19 cellular contexts compared by ENCODE assay signal in the genomic region with DNA sequence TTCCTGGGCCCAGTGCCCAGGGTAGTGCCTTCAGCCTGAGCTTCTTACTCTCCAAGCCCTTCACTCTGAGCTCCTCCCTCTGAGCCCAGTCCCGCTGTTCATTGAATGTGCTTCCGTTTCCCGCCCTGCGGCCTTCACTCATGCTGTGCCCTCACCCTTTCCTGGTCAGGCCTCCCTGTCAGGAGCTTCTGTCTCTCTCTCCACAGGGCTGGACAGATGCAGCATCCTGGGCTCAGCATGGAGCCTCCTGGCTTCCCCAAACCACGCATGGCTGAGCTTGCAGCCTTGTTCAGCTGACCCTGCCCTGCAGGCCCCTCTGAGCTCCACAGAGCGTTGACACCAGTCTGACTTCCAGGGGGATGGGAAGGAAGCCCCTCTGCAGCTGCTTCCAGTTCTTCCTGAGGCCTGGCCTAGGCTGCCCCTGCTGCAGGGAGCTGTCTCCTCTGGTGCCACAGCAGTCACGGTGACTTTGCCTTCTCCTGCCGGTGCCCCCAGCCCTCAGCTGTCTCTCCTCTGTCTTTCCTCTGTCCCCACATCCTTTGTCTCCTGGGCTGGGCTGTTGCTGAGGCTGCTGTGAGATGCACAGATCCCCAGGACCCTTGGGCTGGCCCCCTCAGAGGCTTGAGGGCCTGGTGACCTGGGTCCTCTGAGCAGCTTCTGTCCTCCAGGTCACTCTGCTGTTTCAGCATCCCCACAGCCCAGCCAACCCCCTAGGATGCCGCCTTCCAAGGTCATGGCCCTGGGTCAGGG. TPM values are rescaled to one million over a fixed set of nuclear protein-coding genes. Genes with fewer than 3 reads are reported as not detected.
DNase-seq lines count a peak whose midpoint lies in the region; ATAC-seq and TF ChIP-seq lines count a peak whose summit lies in the region.
"Had no signal": no experiment of that assay in that cellular context is flagged by ENCODE, and none has a peak within 500 bp of the region (broad histone marks: within the 10 kb centered on the region; RNA-seq: fewer than 3 reads in every experiment).

No MANE protein-coding gene starts in this region.

- H3K27ac ChIP-seq in ectodermal cell (ENCODE audit: insufficient read depth, low read depth, low read length, poor library complexity, severe bottlenecking) = peak overlapping the region; percentile 36
- H3K27ac ChIP-seq: cardiac muscle cell had no signal

- TF ChIP-seq CTCF in natural killer cell (IDR thresholded peaks at IDR 0.05) = no peak

- peaks cover 0 to 7% of the 10 kb centered on the region in 2 donors for H3K4me1 Mint-ChIP-seq in natural killer cell treated with Interleukin-12 subunit alpha and Interleukin-12 subunit beta and Interleukin-15 and Interleukin-18, amount 100 ng/mL, for 72 hours (ENCODE audit: low read depth in 2 of 2)
- H3K4me1 Mint-ChIP-seq in natural killer cell = no peaks in the 10 kb centered on the region
- H3K4me1 Mint-ChIP-seq in activated CD4-positive, alpha-beta memory T cell treated with anti-CD3 and anti-CD28 coated beads, Interleukin-2, amount 10 ng/mL, durations not matched to agents 7 days and 5 days = no peaks in the 10 kb centered on the region
- H3K4me1 Mint-ChIP-seq: activated naive CD8-positive, alpha-beta T cell treated with anti-CD3 and anti-CD28 coated beads, Interleukin-2, amount 10 ng/mL, durations not matched to agents 7 days and 5 days had no signal

- DNase-seq in natural killer cell treated with Interleukin-12 subunit alpha and Interleukin-12 subunit beta and Interleukin-15 and Interleukin-18, amount 100 ng/mL, for 72 hours (ENCODE audit: low spot score) = peak; percentile 44
- no peak for DNase-seq in natural killer cell
- DNase-seq in NCI-H2196 treated with DMSO at 0.1 percent for 48 hours (lab: John Stamatoyannopoulos, UW; ENCODE audit: unreplicated experiment) = peak; percentile 96
- DNase-seq in activated CD8-positive, alpha-beta memory T cell treated with anti-CD3 and anti-CD28 coated beads, Interleukin-2, amount 50 U/mL, for 48 hours = no peak
- DNase-seq in activated CD4-positive, alpha-beta memory T cell treated with anti-CD3 and anti-CD28 coated beads, Interleukin-2, amount 10 ng/mL, durations not matched to agents 7 days and 5 days = no peak
- DNase-seq: activated CD4-positive, alpha-beta T cell treated with anti-CD3 and anti-CD28 coated beads, Interleukin-2, amount 50 U/mL, for 4 hours; activated naive CD8-positive, alpha-beta T cell treated with anti-CD3 and anti-CD28 coated beads, Interleukin-2, amount 10 ng/mL, durations not matched to agents 7 days and 5 days; activated T-cell treated with anti-CD3 and anti-CD28 coated beads, Interleukin-2, amount 50 U/mL, for 72 hours; Caco-2; effector memory CD8-positive, alpha-beta T cell; hypothalamus; KG1; left cardiac atrium; stimulated activated naive CD8-positive, alpha-beta T cell treated with anti-CD3 and anti-CD28 coated beads, Interleukin-15, Interleukin-2, amounts not matched to agents 100 U/mL and 50 U/mL, for 24 hours had no signal

- H3K4me3 Mint-ChIP-seq in natural killer cell treated with Interleukin-12 subunit alpha and Interleukin-12 subunit beta and Interleukin-15 and Interleukin-18, amount 100 ng/mL, for 72 hours = no peak overlapping the region
- no peak overlapping the region for H3K4me3 Mint-ChIP-seq in natural killer cell
- H3K4me3 Mint-ChIP-seq in activated CD4-positive, alpha-beta memory T cell treated with anti-CD3 and anti-CD28 coated beads, Interleukin-2, amount 10 ng/mL, durations not matched to agents 7 days and 5 days = no peak overlapping the region
- H3K4me3 Mint-ChIP-seq: activated naive CD8-positive, alpha-beta T cell treated with anti-CD3 and anti-CD28 coated beads, Interleukin-2, amount 10 ng/mL, durations not matched to agents 7 days and 5 days; activated T-cell treated with anti-CD3 and anti-CD28 coated beads, Interleukin-2, amount 50 U/mL, for 72 hours; effector memory CD8-positive, alpha-beta T cell had no signal

- CTCF ChIA-PET in activated CD4-positive, alpha-beta memory T cell treated with anti-CD3 and anti-CD28 coated beads, Interleukin-2, amount 10 ng/mL, durations not matched to agents 7 days and 5 days (lab: Charles Lee) = no interaction called here

- peaks cover 7% of the 10 kb centered on the region in 2 donors for H3K27me3 Mint-ChIP-seq in natural killer cell treated with Interleukin-12 subunit alpha and Interleukin-12 subunit beta and Interleukin-15 and Interleukin-18, amount 100 ng/mL, for 72 hours
- peaks cover 4 to 9% of the 10 kb centered on the region in 2 donors for H3K27me3 Mint-ChIP-seq in natural killer cell (ENCODE audit: low read depth in 2 of 2)
- peaks cover 12% of the 10 kb centered on the region for H3K27me3 Mint-ChIP-seq in activated CD4-positive, alpha-beta memory T cell treated with anti-CD3 and anti-CD28 coated beads, Interleukin-2, amount 10 ng/mL, durations not matched to agents 7 days and 5 days

- H3K27me3 ChIP-seq in ectodermal cell (ENCODE audit: control insufficient read depth, insufficient read depth, low read length, poor library complexity, severe bottlenecking) = peaks cover 12% of the 10 kb centered on the region

- H3K36me3 ChIP-seq in ectodermal cell (ENCODE audit: control insufficient read depth, insufficient read depth, low read length) = no peaks in the 10 kb centered on the region
- H3K36me3 ChIP-seq: cardiac muscle cell had no signal

- no peak for ATAC-seq in natural killer cell treated with Interleukin-12 subunit alpha and Interleukin-12 subunit beta and Interleukin-15 and Interleukin-18, amount 100 ng/mL, for 72 hours
- ATAC-seq in natural killer cell (no peak), HG03196 (IDR thresholded peaks at IDR 0.05; ENCODE audit: unreplicated experiment) (no peak), HG02571 (IDR thresholded peaks at IDR 0.05; ENCODE audit: unreplicated experiment) (no peak)
- ATAC-seq: activated T-cell treated with anti-CD3 and anti-CD28 coated beads, Interleukin-2, amount 50 U/mL, for 72 hours; effector memory CD8-positive, alpha-beta T cell; left cardiac atrium; stimulated activated naive CD8-positive, alpha-beta T cell treated with anti-CD3 and anti-CD28 coated beads, Interleukin-15, Interleukin-2, amounts not matched to agents 100 U/mL and 50 U/mL, for 24 hours had no signal

- H3K36me3 Mint-ChIP-seq in natural killer cell treated with Interleukin-12 subunit alpha and Interleukin-12 subunit beta and Interleukin-15 and Interleukin-18, amount 100 ng/mL, for 72 hours = no peaks in the 10 kb centered on the region
- H3K36me3 Mint-ChIP-seq in natural killer cell = no peaks in the 10 kb centered on the region
- no peaks in the 10 kb centered on the region for H3K36me3 Mint-ChIP-seq in activated CD4-positive, alpha-beta memory T cell treated with anti-CD3 and anti-CD28 coated beads, Interleukin-2, amount 10 ng/mL, durations not matched to agents 7 days and 5 days (ENCODE audit: low read depth)
- H3K36me3 Mint-ChIP-seq: activated naive CD8-positive, alpha-beta T cell treated with anti-CD3 and anti-CD28 coated beads, Interleukin-2, amount 10 ng/mL, durations not matched to agents 7 days and 5 days had no signal

- H3K27ac Mint-ChIP-seq in natural killer cell treated with Interleukin-12 subunit alpha and Interleukin-12 subunit beta and Interleukin-15 and Interleukin-18, amount 100 ng/mL, for 72 hours = no peak overlapping the region
- no peak overlapping the region for H3K27ac Mint-ChIP-seq in natural killer cell
- H3K27ac Mint-ChIP-seq in activated CD4-positive, alpha-beta memory T cell treated with anti-CD3 and anti-CD28 coated beads, Interleukin-2, amount 10 ng/mL, durations not matched to agents 7 days and 5 days = no peak overlapping the region
- H3K27ac Mint-ChIP-seq: activated T-cell treated with anti-CD3 and anti-CD28 coated beads, Interleukin-2, amount 50 U/mL, for 72 hours; effector memory CD8-positive, alpha-beta T cell had no signal

- H3K9me3 ChIP-seq in ectodermal cell (ENCODE audit: control insufficient read depth, low read length) = no peaks in the 10 kb centered on the region
- H3K9me3 ChIP-seq: Caco-2 had no signal

- H3K4me3 ChIP-seq in ectodermal cell (ENCODE audit: insufficient read depth, low read depth, low read length) = no peak overlapping the region
- H3K4me3 ChIP-seq: cardiac muscle cell had no signal

- WGBS in ectodermal cell, 2 experiments = 48 to 56% methylated on average over 9 of the region's 9 CpGs

- H3K4me1 ChIP-seq in ectodermal cell (ENCODE audit: control insufficient read depth, insufficient read depth, low read length) = peaks cover 39% of the 10 kb centered on the region
- H3K4me1 ChIP-seq: Caco-2 had no signal

- intact Hi-C loops in natural killer cell (cut with micrococcal nuclease) = no loop called here

- no peaks in the 10 kb centered on the region for H3K9me3 Mint-ChIP-seq in natural killer cell treated with Interleukin-12 subunit alpha and Interleukin-12 subunit beta and Interleukin-15 and Interleukin-18, amount 100 ng/mL, for 72 hours
- no peaks in the 10 kb centered on the region for H3K9me3 Mint-ChIP-seq in natural killer cell
- H3K9me3 Mint-ChIP-seq in activated CD4-positive, alpha-beta memory T cell treated with anti-CD3 and anti-CD28 coated beads, Interleukin-2, amount 10 ng/mL, durations not matched to agents 7 days and 5 days = no peaks in the 10 kb centered on the region
- H3K9me3 Mint-ChIP-seq: activated naive CD8-positive, alpha-beta T cell treated with anti-CD3 and anti-CD28 coated beads, Interleukin-2, amount 10 ng/mL, durations not matched to agents 7 days and 5 days; activated T-cell treated with anti-CD3 and anti-CD28 coated beads, Interleukin-2, amount 50 U/mL, for 72 hours; effector memory CD8-positive, alpha-beta T cell had no signal

- POLR2A ChIA-PET in activated CD4-positive, alpha-beta memory T cell treated with anti-CD3 and anti-CD28 coated beads, Interleukin-2, amount 10 ng/mL, durations not matched to agents 7 days and 5 days (lab: Charles Lee) = no interaction called here

RNA-seq across cellular contexts. Expression of gene MYT1, which starts 7.9 kb away (rescaled TPM):
- not detected for total RNA-seq in natural killer cell treated with Interleukin-12 subunit alpha and Interleukin-12 subunit beta and Interleukin-15 and Interleukin-18, amount 100 ng/mL, for 72 hours
- not detected for total RNA-seq in natural killer cell
- polyA plus RNA-seq in ectodermal cell (2013, experiment 1 of 4) = 1.7 TPM
- polyA plus RNA-seq in ectodermal cell (2013, experiment 2 of 4) = 1.9 TPM
- 1.4 TPM for polyA plus RNA-seq in ectodermal cell (2013, experiment 3 of 4)
- 1.8 TPM for polyA plus RNA-seq in ectodermal cell (2013, experiment 4 of 4)
- total RNA-seq in activated CD4-positive, alpha-beta memory T cell treated with anti-CD3 and anti-CD28 coated beads, Interleukin-2, amount 10 ng/mL, durations not matched to agents 7 days and 5 days = not detected
- total RNA-seq: pulmonary artery endothelial cell had no signal

RNA-seq across cellular contexts. Expression of gene NPBWR2, which starts 48.9 kb away (rescaled TPM):
- total RNA-seq in natural killer cell treated with Interleukin-12 subunit alpha and Interleukin-12 subunit beta and Interleukin-15 and Interleukin-18, amount 100 ng/mL, for 72 hours = not detected
- total RNA-seq in natural killer cell = not detected
- polyA plus RNA-seq in ectodermal cell (2013, experiment 1 of 4) = not detected
- polyA plus RNA-seq in ectodermal cell (2013, experiment 2 of 4) = not detected
- polyA plus RNA-seq in ectodermal cell (2013, experiment 3 of 4) = not detected
- not detected for polyA plus RNA-seq in ectodermal cell (2013, experiment 4 of 4)
- not detected for total RNA-seq in activated CD4-positive, alpha-beta memory T cell treated with anti-CD3 and anti-CD28 coated beads, Interleukin-2, amount 10 ng/mL, durations not matched to agents 7 days and 5 days
- total RNA-seq: activated naive CD8-positive, alpha-beta T cell treated with anti-CD3 and anti-CD28 coated beads, Interleukin-2, amount 10 ng/mL, durations not matched to agents 7 days and 5 days; activated T-cell treated with anti-CD3 and anti-CD28 coated beads, Interleukin-2, amount 50 U/mL, for 72 hours; Caco-2; cardiac muscle cell; left cardiac atrium; pulmonary artery endothelial cell had no signal
- polyA plus RNA-seq: cardiac muscle cell had no signal

Comparison
In these comparisons a context has a peak if more than half of its experiments do, and no peak if none do; other contexts are left out.
1. DNase-seq: peak in natural killer cell treated with Interleukin-12 subunit alpha and Interleukin-12 subunit beta and Interleukin-15 and Interleukin-18, amount 100 ng/mL, for 72 hours (single experiment) and NCI-H2196 treated with DMSO at 0.1 percent for 48 hours (single experiment); none in natural killer cell (single experiment), activated CD8-positive, alpha-beta memory T cell treated with anti-CD3 and anti-CD28 coated beads, Interleukin-2, amount 50 U/mL, for 48 hours (single experiment) and activated CD4-positive, alpha-beta memory T cell treated with anti-CD3 and anti-CD28 coated beads, Interleukin-2, amount 10 ng/mL, durations not matched to agents 7 days and 5 days (single experiment).